Comparison of ENCODE assay signal across 8 cellular contexts in the genomic region with DNA sequence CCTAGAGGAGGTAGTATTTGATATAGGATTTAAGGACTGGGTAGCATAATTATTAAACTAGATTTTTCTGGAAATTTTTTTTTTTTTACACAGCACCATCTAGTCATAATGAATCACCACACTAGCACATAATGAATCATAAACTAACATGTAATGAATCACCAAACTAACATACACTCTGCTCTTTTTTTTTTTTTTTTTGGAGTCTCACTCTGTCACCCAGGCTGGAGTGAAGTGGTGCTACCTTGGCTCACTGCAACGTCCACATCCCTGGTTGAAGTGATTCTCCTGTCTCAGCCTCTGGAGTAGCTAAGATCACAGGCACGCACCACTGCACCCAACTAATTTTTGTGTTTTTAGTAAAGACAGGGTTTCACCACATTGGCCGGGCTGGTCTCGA.
DNase-seq lines count a peak whose midpoint lies in the region; ATAC-seq and TF ChIP-seq lines count a peak whose summit lies in the region.

No MANE protein-coding gene starts in this region.

- H3K36me3 ChIP-seq in SK-N-SH (replicated peaks in 1 of 2; ENCODE audit: control insufficient read depth in 1 of 2, insufficient read depth in 2 of 2, low read length in 1 of 2): no peaks in the 10 kb centered on the region

- TF ChIP-seq RAD21 in SK-N-SH (IDR thresholded peaks at IDR 0.05; ENCODE audit: low read length): no peak

- TF ChIP-seq CTCF in SK-N-SH (IDR thresholded peaks at IDR 0.05): no peak
- no peak for TF ChIP-seq CTCF in astrocyte of the cerebellum (IDR thresholded peaks at IDR 0.05; ENCODE audit: low read depth, low read length, missing control alignments)

- in situ Hi-C loops in astrocyte of the cerebellum (cut with HindIII; ENCODE audit: low sequenced_read_pairs): no loop called here
- in situ Hi-C loops in ACHN (cut with HindIII; ENCODE audit: low pct_ligation_motif_present, low pct_unique_long_range_greater_than_20kb, low sequenced_read_pairs): no loop called here

- H3K9me2 ChIP-seq in SK-N-SH: no peaks in the 10 kb centered on the region

- H3K9me3 ChIP-seq in SK-N-SH: no peaks in the 10 kb centered on the region

- H4K20me1 ChIP-seq in SK-N-SH (ENCODE audit: insufficient read depth): no peaks in the 10 kb centered on the region

- POLR2A ChIA-PET in SK-N-SH (lab: Yijun Ruan, JAX): no interaction called here

- WGBS in SK-N-SH (ENCODE audit: low lambda C conversion rate): 65% methylated on average over 4 of the region's 4 CpGs

- H3K27ac ChIP-seq in SK-N-SH (ENCODE audit: low read depth in 2 of 2, low read length in 1 of 2): no peak overlapping the region

- H2AFZ ChIP-seq in SK-N-SH (ENCODE audit: low read depth): no peak overlapping the region

- H3K27me3 ChIP-seq in SK-N-SH (ENCODE audit: insufficient read depth): no peaks in the 10 kb centered on the region

- H3K79me2 ChIP-seq in SK-N-SH (ENCODE audit: insufficient read depth): no peaks in the 10 kb centered on the region

- ATAC-seq in SK-N-SH treated with all-trans-retinoic acid at 6 μM for 48 hours (no peak), HG02938 (IDR thresholded peaks at IDR 0.05; ENCODE audit: unreplicated experiment) (peak; percentile 56), GM19023 (IDR thresholded peaks at IDR 0.05; ENCODE audit: unreplicated experiment) (no peak), GM19467 (IDR thresholded peaks at IDR 0.05; ENCODE audit: unreplicated experiment) (no peak)

- H3K4me3 ChIP-seq in SK-N-SH (ENCODE audit: low read depth in 2 of 2, low read length in 1 of 2) (no peak overlapping the region), astrocyte of the cerebellum (ENCODE audit: low read depth, low read length) (no peak overlapping the region)

- H3K4me2 ChIP-seq in SK-N-SH: no peak overlapping the region

- H3K4me1 ChIP-seq in SK-N-SH (ENCODE audit: control insufficient read depth in 1 of 2, insufficient read depth in 2 of 2, low read depth in 1 of 2, low read length in 1 of 2): no peaks in the 10 kb centered on the region

- DNase-seq in SK-N-SH: no peak
- DNase-seq in astrocyte of the cerebellum (ENCODE audit: low read depth): peak; percentile 6
- DNase-seq in renal cortical epithelial cell (ENCODE audit: low read depth): peak; percentile 91
- DNase-seq in ACHN: no peak

- CTCF ChIA-PET in SK-N-SH (lab: Yijun Ruan, JAX): no interaction called here

- H3K9ac ChIP-seq in SK-N-SH: no peak overlapping the region

- H3F3A ChIP-seq in SK-N-SH (replicated peaks; ENCODE audit: insufficient read depth): no peaks in the 10 kb centered on the region

- TF ChIP-seq EP300 in SK-N-SH (IDR thresholded peaks at IDR 0.05; ENCODE audit: borderline replicate concordance in 1 of 2, low read depth in 1 of 2, low read length in 1 of 2): no peak

TF ChIP-seq in SK-N-SH, 30 proteins besides CTCF, POLR2A, EP300 and RAD21:
- TF ChIP-seq FOSL2 (IDR thresholded peaks at IDR 0.05; ENCODE audit: borderline replicate concordance, low read depth) (peak; percentile 64; the same call in 1 of the 2 replicates), JUND (IDR thresholded peaks at IDR 0.05) (0 out of 2 replicates have a peak, but pooled peaks have one; percentile 21), GABPA (IDR thresholded peaks at IDR 0.05; ENCODE audit: low read depth) (no peak), RXRA (IDR thresholded peaks at IDR 0.05; ENCODE audit: borderline replicate concordance, low read depth) (no peak)

TF ChIP-seq in SK-N-SH treated with all-trans-retinoic acid at 6 μM for 48 hours, 23 proteins besides CTCF, POLR2A, EP300 and RAD21:
- no peak for TF ChIP-seq SNAI2 (CRISPR knock-in tag; IDR thresholded peaks at IDR 0.05)
- TF ChIP-seq ISL1 (CRISPR knock-in tag; IDR thresholded peaks at IDR 0.05): no peak
- TF ChIP-seq OSR1 (CRISPR knock-in tag; IDR thresholded peaks at IDR 0.05): no peak
- TF ChIP-seq ARNTL (CRISPR knock-in tag; IDR thresholded peaks at IDR 0.05; ENCODE audit: borderline replicate concordance, low read depth): no peak
- no peak for TF ChIP-seq CSDC2 (CRISPR knock-in tag; IDR thresholded peaks at IDR 0.05)
- no peak for TF ChIP-seq RARB (CRISPR knock-in tag; IDR thresholded peaks at IDR 0.05)

Comparison
In these comparisons a context has a peak if more than half of its experiments do, and no peak if none do; other contexts are left out.
1. DNase-seq: peak in astrocyte of the cerebellum (single experiment) and renal cortical epithelial cell (single experiment); none in SK-N-SH (single experiment) and ACHN (single experiment).